8 cellular contexts compared by ENCODE assay signal in genomic region chr6:41936073-41936837, GRCh38. TPM values are rescaled to one million over a fixed set of nuclear protein-coding genes. Genes with fewer than 3 reads are reported as not detected.
A peak's percentile ranks its signal among the peaks of the same experiment; 100 is the strongest.
DNase-seq lines count a peak whose midpoint lies in the region; ATAC-seq and TF ChIP-seq lines count a peak whose summit lies in the region.

No MANE protein-coding gene starts in this region.

- peaks cover 47 to 81% (median 73%) of the 10 kb centered on the region in 10 experiments for H3K4me1 ChIP-seq in BLaER1 treated with 17β-estradiol and CSF1 and Interleukin-3, amounts not matched to agents 10 nM and 100 nM
- peaks cover 25 to 35% of the 10 kb centered on the region in 2 donors for H3K4me1 ChIP-seq in thoracic aorta (ENCODE audit: control insufficient read depth in 1 of 2, low read depth in 2 of 2)

- H3K9ac ChIP-seq in BLaER1 treated with 17β-estradiol and CSF1 and Interleukin-3, amounts not matched to agents 10 nM and 100 nM: peak overlapping the region; percentile 85 to 100 (median 97)

- H3K9me3 Mint-ChIP-seq in IgD-negative memory B cell: no peaks in the 10 kb centered on the region

- DNase-seq in RPMI8226: peak; percentile 82
- peak; percentile 39 for DNase-seq in activated T-helper 9 cell treated with anti-CD3 and anti-CD28 coated beads, Interleukin-2, amount 50 U/mL, for 16 hours (ENCODE audit: low read depth)
- DNase-seq in fibroblast of the conjunctiva (ENCODE audit: low read depth): peak; percentile 82
- peak; percentile 60 for DNase-seq in non-pigmented ciliary epithelial cell (ENCODE audit: low read depth)
- DNase-seq in thoracic aorta (ENCODE audit: low spot score): peak; percentile 31

- H3K27me3 Mint-ChIP-seq in IgD-negative memory B cell: no peaks in the 10 kb centered on the region

- no peaks in the 10 kb centered on the region; a peak in 1 of 22 replicates for H3K9me3 ChIP-seq in BLaER1 treated with 17β-estradiol and CSF1 and Interleukin-3, amounts not matched to agents 10 nM and 100 nM (replicated peaks in 1 of 11)
- no peaks in the 10 kb centered on the region for H3K9me3 ChIP-seq in thoracic aorta

- peaks cover 2 to 48% (median 20%) of the 10 kb centered on the region in 11 experiments; a peak in 18 of 22 replicates for H4K20me1 ChIP-seq in BLaER1 treated with 17β-estradiol and CSF1 and Interleukin-3, amounts not matched to agents 10 nM and 100 nM

- H3K36me3 ChIP-seq in BLaER1 treated with 17β-estradiol and CSF1 and Interleukin-3, amounts not matched to agents 10 nM and 100 nM: peaks cover 57 to 100% (median 92%) of the 10 kb centered on the region in 11 experiments
- H3K36me3 ChIP-seq in thoracic aorta: peaks cover 43% of the 10 kb centered on the region

- peak overlapping the region; percentile 91 to 100 (median 98); a peak in 19 of 20 replicates for H3K4me3 ChIP-seq in BLaER1 treated with 17β-estradiol and CSF1 and Interleukin-3, amounts not matched to agents 10 nM and 100 nM
- no peak overlapping the region for H3K4me3 ChIP-seq in thoracic aorta

- H3K36me3 Mint-ChIP-seq in IgD-negative memory B cell: no peaks in the 10 kb centered on the region

- ATAC-seq in GM19372 (IDR thresholded peaks at IDR 0.05; ENCODE audit: low read depth, unreplicated experiment) (peak; percentile 51), thoracic aorta (ENCODE audit: insufficient number of reproducible peaks, low FRiP score, low read depth) (peak; percentile 72)

- H3K27ac Mint-ChIP-seq in IgD-negative memory B cell: peak overlapping the region; percentile 65 to 93 (median 69)

- H3K4me3 Mint-ChIP-seq in IgD-negative memory B cell: peak overlapping the region; percentile 0 to 67 (median 60)

- H3K4me2 ChIP-seq in BLaER1 treated with 17β-estradiol and CSF1 and Interleukin-3, amounts not matched to agents 10 nM and 100 nM: peak overlapping the region; percentile 92 to 100 (median 98)

- peaks cover 33 to 52% (median 40%) of the 10 kb centered on the region in 3 donors for H3K4me1 Mint-ChIP-seq in IgD-negative memory B cell

- peak overlapping the region; percentile 51 to 100 (median 99); a peak in 21 of 22 replicates for H3K27ac ChIP-seq in BLaER1 treated with 17β-estradiol and CSF1 and Interleukin-3, amounts not matched to agents 10 nM and 100 nM
- H3K27ac ChIP-seq in thoracic aorta: peak overlapping the region in 1 of 2 donors; percentile 7

- peak; percentile 82 for TF ChIP-seq CTCF in thoracic aorta (IDR thresholded peaks at IDR 0.05)

- H3K27me3 ChIP-seq in BLaER1 treated with 17β-estradiol and CSF1 and Interleukin-3, amounts not matched to agents 10 nM and 100 nM: no peaks in the 10 kb centered on the region
- no peaks in the 10 kb centered on the region for H3K27me3 ChIP-seq in thoracic aorta (replicated peaks; ENCODE audit: insufficient read depth)

RNA-seq across cellular contexts. Expression of gene CCND3, which starts 5.4 kb away (rescaled TPM):
- polyA plus RNA-seq in IgD-negative memory B cell: 309 TPM
- 100 to 1,000 TPM; 131 to 170 TPM for total RNA-seq in thoracic aorta

RNA-seq across cellular contexts. Expression of gene BYSL, which starts 15.0 kb away (rescaled TPM):
- 9.6 TPM for polyA plus RNA-seq in IgD-negative memory B cell
- total RNA-seq in thoracic aorta: 10 to 100 TPM in 1 of 2 donors, 1 to 10 TPM in 1; 5.3 to 11.6 TPM

RNA-seq across cellular contexts. Expression of gene MED20, which starts 15.3 kb away (rescaled TPM):
- 9.8 TPM for polyA plus RNA-seq in IgD-negative memory B cell
- total RNA-seq in thoracic aorta: 10 to 100 TPM in 1 of 2 donors, 1 to 10 TPM in 1; 5.6 to 11.6 TPM

RNA-seq across cellular contexts. Expression of gene USP49, which starts 41.1 kb away (rescaled TPM):
- 1.5 TPM for polyA plus RNA-seq in IgD-negative memory B cell
- 1 to 10 TPM; 3.3 to 3.8 TPM for total RNA-seq in thoracic aorta

Comparison
In these comparisons a context has a peak if more than half of its experiments do, and no peak if none do; other contexts are left out.
1. DNase-seq: peak in every context shown above with its lines; median percentile 82 in RPMI8226; 82 in fibroblast of the conjunctiva; 60 in non-pigmented ciliary epithelial cell; 39 in activated T-helper 9 cell treated with anti-CD3 and anti-CD28 coated beads, Interleukin-2, amount 50 U/mL, for 16 hours; 31 in thoracic aorta.